Comparison of ENCODE assay signal across 10 cellular contexts in genomic region chr5:4640793-4641192, GRCh38.
DNase-seq lines count a peak whose midpoint lies in the region; ATAC-seq and TF ChIP-seq lines count a peak whose summit lies in the region.
"Had no signal": no experiment of that assay in that cellular context is flagged by ENCODE, and none has a peak within 500 bp of the region (broad histone marks: within the 10 kb centered on the region; RNA-seq: fewer than 3 reads in every experiment).

No MANE protein-coding gene starts in this region.

- H3K27ac Mint-ChIP-seq in glutamatergic neuron (ENCODE audit: unreplicated experiment) = no peak overlapping the region
- H3K27ac Mint-ChIP-seq: activated T-cell treated with anti-CD3 and anti-CD28 coated beads, Interleukin-2, amount 50 U/mL, for 72 hours; CD4-positive, alpha-beta memory T cell had no signal

- peaks cover 12% of the 10 kb centered on the region for H3K4me1 Mint-ChIP-seq in glutamatergic neuron (ENCODE audit: low read depth, unreplicated experiment)
- H3K4me1 Mint-ChIP-seq: CD4-positive, alpha-beta memory T cell had no signal

- ATAC-seq in GM18870 (IDR thresholded peaks at IDR 0.05; ENCODE audit: unreplicated experiment) (no peak), HG02759 (IDR thresholded peaks at IDR 0.05; ENCODE audit: unreplicated experiment) (no peak)
- no peak for ATAC-seq in stimulated activated naive CD8-positive, alpha-beta T cell treated with anti-CD3 and anti-CD28 coated beads, Interleukin-15, Interleukin-2, amounts not matched to agents 100 U/mL and 50 U/mL, for 24 hours
- ATAC-seq: activated T-cell treated with anti-CD3 and anti-CD28 coated beads, Interleukin-2, amount 50 U/mL, for 72 hours had no signal

- TF ChIP-seq CTCF in C4-2B (conservative IDR thresholded peaks at IDR 0.05) = peak; percentile 38
- no peak for TF ChIP-seq CTCF in glutamatergic neuron (IDR thresholded peaks at IDR 0.05; ENCODE audit: partially characterized antibody, unreplicated experiment)

- DNase-seq in HT1080 (ENCODE audit: low read depth) (peak; percentile 24), SHP77 (lab: John Stamatoyannopoulos, UW) (peak; percentile 21 to 72), glutamatergic neuron (peak; percentile 38), NCI-H2029 treated with DMSO at 0.1 percent for 48 hours (lab: John Stamatoyannopoulos, UW) (no peak)
- no peak for DNase-seq in stimulated activated naive CD8-positive, alpha-beta T cell treated with anti-CD3 and anti-CD28 coated beads, Interleukin-15, Interleukin-2, amounts not matched to agents 100 U/mL and 50 U/mL, for 24 hours
- DNase-seq: activated T-cell treated with anti-CD3 and anti-CD28 coated beads, Interleukin-2, amount 50 U/mL, for 72 hours; CD4-positive, alpha-beta memory T cell had no signal

- peaks cover under 1% of the 10 kb centered on the region for H3K27me3 Mint-ChIP-seq in glutamatergic neuron (ENCODE audit: unreplicated experiment)
- H3K27me3 Mint-ChIP-seq: CD4-positive, alpha-beta memory T cell had no signal

- no peak overlapping the region for H3K4me3 Mint-ChIP-seq in glutamatergic neuron (ENCODE audit: unreplicated experiment)
- H3K4me3 Mint-ChIP-seq: activated T-cell treated with anti-CD3 and anti-CD28 coated beads, Interleukin-2, amount 50 U/mL, for 72 hours; CD4-positive, alpha-beta memory T cell had no signal

- H3K9me3 Mint-ChIP-seq in glutamatergic neuron (ENCODE audit: unreplicated experiment) = peaks cover 4% of the 10 kb centered on the region

- H3K36me3 Mint-ChIP-seq in glutamatergic neuron (ENCODE audit: unreplicated experiment) = peaks cover 5% of the 10 kb centered on the region
- H3K36me3 Mint-ChIP-seq: CD4-positive, alpha-beta memory T cell had no signal

- no peak overlapping the region for H3K27ac ChIP-seq in C4-2B

Comparison
In these comparisons a context has a peak if more than half of its experiments do, and no peak if none do; other contexts are left out.
1. DNase-seq: peak in HT1080 (single experiment), SHP77 (2 of 2) and glutamatergic neuron (single experiment); none in NCI-H2029 treated with DMSO at 0.1 percent for 48 hours (single experiment) and stimulated activated naive CD8-positive, alpha-beta T cell treated with anti-CD3 and anti-CD28 coated beads, Interleukin-15, Interleukin-2, amounts not matched to agents 100 U/mL and 50 U/mL, for 24 hours (single experiment).